In the genomic region with DNA sequence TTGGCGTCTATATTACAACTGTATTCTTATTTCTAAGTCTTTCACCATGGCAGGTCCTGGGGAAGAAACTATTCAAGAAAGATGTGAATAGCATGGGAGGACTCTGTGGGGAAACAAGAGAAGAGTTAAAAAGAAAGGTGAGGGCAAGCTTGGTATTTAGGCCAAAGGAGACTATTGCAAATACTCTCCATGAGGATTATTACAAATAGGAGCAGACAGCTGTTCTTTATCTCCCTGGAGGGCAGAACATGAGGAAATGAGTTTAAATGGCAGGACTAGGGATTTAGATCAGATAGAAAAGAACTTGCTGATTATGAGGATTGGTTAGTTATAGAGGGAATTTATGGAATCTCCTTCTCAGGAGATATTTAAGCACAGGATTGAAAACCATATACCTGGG, we compare ENCODE assay signal across 1 cellular context.
TF ChIP-seq lines count a peak whose summit lies in the region.

No MANE protein-coding gene starts in this region.

TF ChIP-seq in HepG2, 621 proteins besides CTCF, POLR2A, EP300 and RAD21:
- TF ChIP-seq, protein P1, sequence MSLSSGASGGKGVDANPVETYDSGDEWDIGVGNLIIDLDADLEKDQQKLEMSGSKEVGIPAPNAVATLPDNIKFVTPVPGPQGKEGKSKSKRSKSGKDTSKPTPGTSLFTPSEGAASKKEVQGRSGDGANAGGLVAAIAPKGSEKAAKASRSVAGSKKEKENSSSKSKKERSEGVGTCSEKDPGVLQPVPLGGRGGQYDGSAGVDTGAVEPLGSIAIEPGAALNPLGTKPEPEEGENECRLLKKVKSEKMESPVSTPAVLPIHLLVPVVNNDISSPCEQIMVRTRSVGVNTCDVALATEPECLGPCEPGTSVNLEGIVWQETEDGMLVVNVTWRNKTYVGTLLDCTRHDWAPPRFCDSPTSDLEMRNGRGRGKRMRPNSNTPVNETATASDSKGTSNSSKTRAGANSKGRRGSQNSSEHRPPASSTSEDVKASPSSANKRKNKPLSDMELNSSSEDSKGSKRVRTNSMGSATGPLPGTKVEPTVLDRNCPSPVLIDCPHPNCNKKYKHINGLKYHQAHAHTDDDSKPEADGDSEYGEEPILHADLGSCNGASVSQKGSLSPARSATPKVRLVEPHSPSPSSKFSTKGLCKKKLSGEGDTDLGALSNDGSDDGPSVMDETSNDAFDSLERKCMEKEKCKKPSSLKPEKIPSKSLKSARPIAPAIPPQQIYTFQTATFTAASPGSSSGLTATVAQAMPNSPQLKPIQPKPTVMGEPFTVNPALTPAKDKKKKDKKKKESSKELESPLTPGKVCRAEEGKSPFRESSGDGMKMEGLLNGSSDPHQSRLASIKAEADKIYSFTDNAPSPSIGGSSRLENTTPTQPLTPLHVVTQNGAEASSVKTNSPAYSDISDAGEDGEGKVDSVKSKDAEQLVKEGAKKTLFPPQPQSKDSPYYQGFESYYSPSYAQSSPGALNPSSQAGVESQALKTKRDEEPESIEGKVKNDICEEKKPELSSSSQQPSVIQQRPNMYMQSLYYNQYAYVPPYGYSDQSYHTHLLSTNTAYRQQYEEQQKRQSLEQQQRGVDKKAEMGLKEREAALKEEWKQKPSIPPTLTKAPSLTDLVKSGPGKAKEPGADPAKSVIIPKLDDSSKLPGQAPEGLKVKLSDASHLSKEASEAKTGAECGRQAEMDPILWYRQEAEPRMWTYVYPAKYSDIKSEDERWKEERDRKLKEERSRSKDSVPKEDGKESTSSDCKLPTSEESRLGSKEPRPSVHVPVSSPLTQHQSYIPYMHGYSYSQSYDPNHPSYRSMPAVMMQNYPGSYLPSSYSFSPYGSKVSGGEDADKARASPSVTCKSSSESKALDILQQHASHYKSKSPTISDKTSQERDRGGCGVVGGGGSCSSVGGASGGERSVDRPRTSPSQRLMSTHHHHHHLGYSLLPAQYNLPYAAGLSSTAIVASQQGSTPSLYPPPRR (CRISPR knock-in tag; IDR thresholded peaks at IDR 0.05; ENCODE audit: borderline replicate concordance), result no peak
- TF ChIP-seq AGO2 (optimal IDR thresholded peaks at IDR 0.05; ENCODE audit: low read depth, low read length), result peak; percentile 0
TF ChIP-seq in HepG2: peak in this region for 1.
